In the genomic region with DNA sequence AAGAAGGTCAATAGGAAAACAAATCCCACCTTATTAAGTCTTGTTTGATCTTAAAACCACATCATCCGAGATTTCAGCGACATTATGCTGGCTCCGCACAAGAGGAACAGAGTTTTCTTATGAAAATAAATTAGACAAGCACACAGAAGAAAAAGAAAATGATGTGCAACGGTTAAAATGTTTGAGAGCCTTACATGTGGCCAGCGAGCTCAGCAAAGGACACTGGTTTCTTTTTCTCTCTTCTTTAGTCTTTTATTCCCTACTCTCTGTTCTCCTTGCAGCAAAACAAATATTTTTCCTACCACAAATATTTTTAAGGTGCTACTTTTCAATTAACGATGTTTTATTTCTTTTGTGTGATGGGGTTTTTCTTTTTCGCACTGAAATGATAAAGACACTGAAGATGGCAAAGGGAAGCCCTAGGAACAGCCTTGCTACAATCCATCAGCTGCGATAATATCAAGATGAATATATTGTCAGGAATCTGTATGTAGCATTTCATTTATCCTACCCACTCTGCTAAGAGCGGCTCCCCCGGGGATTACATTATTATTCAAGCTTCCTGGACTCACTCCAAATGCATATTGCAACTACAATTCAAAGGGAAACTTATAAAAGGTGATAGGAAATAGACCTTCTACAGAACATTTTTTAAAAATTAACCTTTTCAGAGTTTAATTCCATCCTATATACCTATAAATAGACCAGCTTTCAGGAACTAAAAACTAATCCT, we compare ENCODE assay signal across 21 cellular contexts.
DNase-seq lines count a peak whose midpoint lies in the region; ATAC-seq and TF ChIP-seq lines count a peak whose summit lies in the region.
"Had no signal": no experiment of that assay in that cellular context is flagged by ENCODE, and none has a peak within 500 bp of the region (broad histone marks: within the 10 kb centered on the region; RNA-seq: fewer than 3 reads in every experiment).

No MANE protein-coding gene starts in this region.

- DNase-seq in NCI-H146 (lab: John Stamatoyannopoulos, UW) (peak; percentile 35), NCI-H146 treated with DMSO at 0.1 percent for 48 hours (lab: John Stamatoyannopoulos, UW; ENCODE audit: unreplicated experiment) (no peak), NCI-H1436 (lab: John Stamatoyannopoulos, UW) (peak; percentile 78), NCI-H524 treated with DMSO at 0.1 percent for 48 hours (lab: John Stamatoyannopoulos, UW) (peak; percentile 29), islet precursor cell (peak; percentile 22), foreskin fibroblast (no peak), right cardiac atrium (no peak)
- DNase-seq: activated CD4-positive, alpha-beta T cell treated with anti-CD3 and anti-CD28 coated beads for 1 hour; activated T-cell treated with anti-CD3 and anti-CD28 coated beads, Interleukin-2, amount 50 U/mL, for 72 hours; C1 segment of cervical spinal cord; cerebellar nuclear complex; effector CD8-positive, alpha-beta T cell; naive B cell; NCI-H2029 treated with DMSO at 0.1 percent for 48 hours; pancreas; testis had no signal

- intact Hi-C loops in right cardiac atrium (cut with DNase I) = loop anchor here in 2 of 4 donors (10.0 kb wide), 2 partner anchors 590 to 600 kb away; no protein-coding TSS in a partner anchor

- no peaks in the 10 kb centered on the region for H3K9me3 ChIP-seq in right cardiac atrium (ENCODE audit: control insufficient read depth, low read length)
- H3K9me3 ChIP-seq: ascending aorta, pancreas, testis had no signal

- no peak for ATAC-seq in HG03442 (IDR thresholded peaks at IDR 0.05; ENCODE audit: unreplicated experiment)
- ATAC-seq in right cardiac atrium = no peak
- ATAC-seq: activated T-cell treated with anti-CD3 and anti-CD28 coated beads, Interleukin-2, amount 50 U/mL, for 72 hours; GM12878; pancreas; sciatic nerve; stimulated activated effector memory CD8-positive, alpha-beta T cell treated with anti-CD3 and anti-CD28 coated beads, Interleukin-12 subunit alpha, Interleukin-12 subunit beta, amount 100 ng/mL, for 72 hours had no signal

- no peaks in the 10 kb centered on the region for H3K4me1 ChIP-seq in right cardiac atrium (ENCODE audit: control insufficient read depth, insufficient read depth, low read length)
- H3K4me1 ChIP-seq: ascending aorta, pancreas, testis had no signal

- no peaks in the 10 kb centered on the region for H3K27me3 ChIP-seq in right cardiac atrium (ENCODE audit: control insufficient read depth, insufficient read depth)
- H3K27me3 ChIP-seq: ascending aorta, testis had no signal

- 56% methylated on average over 10 of the region's 10 CpGs for WGBS in right cardiac atrium

- H3K4me3 ChIP-seq in foreskin fibroblast (ENCODE audit: low read depth in 1 of 2, low read length in 2 of 2) (no peak overlapping the region), right cardiac atrium (ENCODE audit: low read length) (no peak overlapping the region)
- H3K4me3 ChIP-seq: ascending aorta, GM12878, pancreas, testis had no signal

- TF ChIP-seq CTCF in foreskin fibroblast (IDR thresholded peaks at IDR 0.05; ENCODE audit: low read depth, low read length) = no peak

- H3K27ac ChIP-seq in right cardiac atrium (ENCODE audit: low read length) = no peak overlapping the region
- H3K27ac ChIP-seq: ascending aorta, pancreas, testis had no signal

Comparison
In these comparisons a context has a peak if more than half of its experiments do, and no peak if none do; other contexts are left out.
1. DNase-seq: peak in NCI-H146 (single experiment), NCI-H1436 (single experiment), NCI-H524 treated with DMSO at 0.1 percent for 48 hours (single experiment) and islet precursor cell (single experiment); none in NCI-H146 treated with DMSO at 0.1 percent for 48 hours (single experiment), foreskin fibroblast (0 of 2) and right cardiac atrium (0 of 3).